12 cellular contexts compared by ENCODE assay signal in the genomic region with DNA sequence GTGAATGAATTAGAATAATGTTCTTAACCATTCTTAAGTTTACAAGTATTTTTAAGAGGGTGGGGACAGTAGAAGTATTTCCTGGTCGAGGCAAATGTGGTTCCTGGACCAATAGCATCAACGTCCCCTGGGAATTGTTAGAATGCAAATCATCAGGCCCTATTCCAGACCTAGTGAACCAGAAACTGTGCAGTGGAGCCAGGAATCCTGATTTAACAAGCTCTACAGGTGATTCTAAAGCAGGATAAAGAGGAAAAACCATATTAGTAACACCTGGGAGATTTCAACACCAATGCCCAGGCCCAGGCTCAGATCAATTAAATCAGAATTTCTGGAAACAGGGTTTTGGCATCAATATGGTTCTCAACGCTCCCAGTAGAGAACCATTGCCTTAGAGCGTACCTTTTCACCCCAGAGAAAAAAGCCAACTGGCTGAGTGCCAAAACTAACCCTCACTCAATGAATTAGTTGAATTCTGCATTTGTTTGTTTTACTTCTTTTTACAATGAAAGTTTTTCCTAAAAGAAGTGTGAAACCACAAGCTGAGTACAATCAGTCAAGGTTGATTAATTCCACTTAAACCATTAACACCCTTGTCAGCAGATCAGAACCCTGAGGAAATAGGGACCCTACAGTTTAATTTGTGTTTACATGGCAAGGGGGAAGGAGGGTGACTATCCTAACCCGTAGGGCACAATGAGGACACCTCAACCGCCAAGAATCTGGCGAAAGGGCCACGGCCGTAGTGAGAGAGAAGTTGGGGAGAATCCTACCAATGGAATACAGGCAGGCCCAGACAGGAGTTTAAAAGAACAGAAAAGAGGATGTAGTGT. TPM values are rescaled to one million over a fixed set of nuclear protein-coding genes. Genes with fewer than 3 reads are reported as not detected.
A peak's percentile ranks its signal among the peaks of the same experiment; 100 is the strongest.
DNase-seq lines count a peak whose midpoint lies in the region; ATAC-seq and TF ChIP-seq lines count a peak whose summit lies in the region.
"Had no signal": no experiment of that assay in that cellular context is flagged by ENCODE, and none has a peak within 500 bp of the region (broad histone marks: within the 10 kb centered on the region; RNA-seq: fewer than 3 reads in every experiment).

No MANE protein-coding gene starts in this region.

- H3K36me3 Mint-ChIP-seq in T-helper 17 cell (ENCODE audit: low read depth) (no peaks in the 10 kb centered on the region), nephron progenitor cell (ENCODE audit: low read depth) (no peaks in the 10 kb centered on the region)

- peak; percentile 72 for ATAC-seq in HG03064 (IDR thresholded peaks at IDR 0.05; ENCODE audit: low read depth, unreplicated experiment)
- ATAC-seq in T-helper 17 cell = no peak
- no peak for ATAC-seq in upper lobe of left lung (ENCODE audit: low FRiP score in 2 of 2)

- H3K36me3 ChIP-seq in upper lobe of left lung = no peaks in the 10 kb centered on the region
- H3K36me3 ChIP-seq: neutrophil had no signal

- TF ChIP-seq POLR2A in upper lobe of left lung (IDR thresholded peaks at IDR 0.05) = no peak

- no peaks in the 10 kb centered on the region for H3K4me1 ChIP-seq in upper lobe of left lung

- TF ChIP-seq CTCF in upper lobe of left lung (IDR thresholded peaks at IDR 0.05) = no peak
- TF ChIP-seq CTCF in nephron progenitor cell (IDR thresholded peaks at IDR 0.05) = no peak

- H3K27ac ChIP-seq in upper lobe of left lung = no peak overlapping the region
- H3K27ac ChIP-seq: neutrophil had no signal

- no peaks in the 10 kb centered on the region for H3K9me3 ChIP-seq in T-helper 17 cell (ENCODE audit: control insufficient read depth, low read length, poor library complexity, severe bottlenecking)
- H3K9me3 ChIP-seq in upper lobe of left lung = no peaks in the 10 kb centered on the region
- H3K9me3 ChIP-seq: neutrophil had no signal

- H3K4me1 Mint-ChIP-seq in T-helper 17 cell = peaks cover 3% of the 10 kb centered on the region
- H3K4me1 Mint-ChIP-seq in nephron progenitor cell = peaks cover 14% of the 10 kb centered on the region

- peak; percentile 22 for DNase-seq in NCI-H82 (lab: John Stamatoyannopoulos, UW)
- no peak for DNase-seq in NCI-H82 treated with DMSO at 0.1 percent for 48 hours (lab: John Stamatoyannopoulos, UW; ENCODE audit: unreplicated experiment)
- DNase-seq in T-helper 17 cell = no peak
- DNase-seq in upper lobe of left lung = no peak
- DNase-seq in kidney glomerular epithelial cell (lab: John Stamatoyannopoulos, UW) = no peak
- no peak for DNase-seq in ecto neural progenitor cell (ENCODE audit: low spot score)
- DNase-seq in nephron progenitor cell = no peak
- DNase-seq: activated gamma-delta T cell treated with Interleukin-2 at 50 U/mL for 16 hours, dermis blood vessel endothelial cell, Kasumi-1 had no signal

- no peak for TF ChIP-seq EP300 in upper lobe of left lung (IDR thresholded peaks at IDR 0.05)

- no peaks in the 10 kb centered on the region for H3K27me3 ChIP-seq in upper lobe of left lung
- H3K27me3 ChIP-seq: neutrophil had no signal

- peak overlapping the region; percentile 54 for H3K27ac Mint-ChIP-seq in T-helper 17 cell
- H3K27ac Mint-ChIP-seq in nephron progenitor cell = no peak overlapping the region

- WGBS in upper lobe of left lung, 2 donors = 41 to 64% methylated on average over 9 of the region's 9 CpGs

- H3K4me3 ChIP-seq in upper lobe of left lung = no peak overlapping the region

- H3K9me3 Mint-ChIP-seq in nephron progenitor cell = no peaks in the 10 kb centered on the region

- H3K4me3 Mint-ChIP-seq in T-helper 17 cell = no peak overlapping the region
- no peak overlapping the region for H3K4me3 Mint-ChIP-seq in nephron progenitor cell

- H3K27me3 Mint-ChIP-seq in T-helper 17 cell (peaks cover 18% of the 10 kb centered on the region), nephron progenitor cell (ENCODE audit: low read depth, poor library complexity) (peaks cover 27% of the 10 kb centered on the region)

RNA-seq across cellular contexts. Expression of a gene that starts 34.9 kb away (rescaled TPM):
- 100 to 1,000 TPM; 112 to 129 TPM for total RNA-seq in T-helper 17 cell
- 100 to 1,000 TPM in 1 of 6 donors, 10 to 100 TPM in 4, 1 to 10 TPM in 1; 5.2 to 134 (median 57.9) TPM for total RNA-seq in upper lobe of left lung
